In genomic region chr19:1987197-1988187, GRCh38 we compare ENCODE assay signal across 23 cellular contexts. TPM values are rescaled to one million over a fixed set of nuclear protein-coding genes. Genes with fewer than 3 reads are reported as not detected.
A peak's percentile ranks its signal among the peaks of the same experiment; 100 is the strongest.
DNase-seq lines count a peak whose midpoint lies in the region; ATAC-seq and TF ChIP-seq lines count a peak whose summit lies in the region.
"Had no signal": no experiment of that assay in that cellular context is flagged by ENCODE, and none has a peak within 500 bp of the region (broad histone marks: within the 10 kb centered on the region; RNA-seq: fewer than 3 reads in every experiment).

No MANE protein-coding gene starts in this region.

- POLR2A ChIA-PET in activated CD4-positive, alpha-beta T cell treated with anti-CD3 and anti-CD28 coated beads, Interleukin-2, amount 10 ng/mL, durations not matched to agents 7 days and 5 days (lab: Charles Lee) = no interaction called here
- POLR2A ChIA-PET in RWPE1 (lab: Yijun Ruan, JAX; ENCODE audit: low non-redundant PET) = no interaction called here

- peak overlapping the region; percentile 36 for H3K27ac Mint-ChIP-seq in activated CD4-positive, alpha-beta T cell treated with anti-CD3 and anti-CD28 coated beads, Interleukin-2, amount 10 ng/mL, durations not matched to agents 7 days and 5 days
- no peak overlapping the region for H3K27ac Mint-ChIP-seq in stimulated activated effector memory CD8-positive, alpha-beta T cell treated with anti-CD3 and anti-CD28 coated beads, Interleukin-12 subunit alpha, Interleukin-12 subunit beta, amount 100 ng/mL, for 72 hours
- H3K27ac Mint-ChIP-seq: activated CD8-positive, alpha-beta T cell treated with anti-CD3 and anti-CD28 coated beads for 36 hours; activated naive CD4-positive, alpha-beta T cell treated with anti-CD3 and anti-CD28 coated beads, Interleukin-2, amount 10 ng/mL, durations not matched to agents 7 days and 5 days had no signal

- H3K27me3 Mint-ChIP-seq in activated CD4-positive, alpha-beta T cell treated with anti-CD3 and anti-CD28 coated beads, Interleukin-2, amount 10 ng/mL, durations not matched to agents 7 days and 5 days = no peaks in the 10 kb centered on the region
- H3K27me3 Mint-ChIP-seq: activated CD8-positive, alpha-beta T cell treated with anti-CD3 and anti-CD28 coated beads for 36 hours; activated naive CD4-positive, alpha-beta T cell treated with anti-CD3 and anti-CD28 coated beads, Interleukin-2, amount 10 ng/mL, durations not matched to agents 7 days and 5 days had no signal

- peak overlapping the region; percentile 48 for H3K27ac ChIP-seq in RWPE1
- H3K27ac ChIP-seq: cardiac muscle cell, HL-60, stomach, transverse colon had no signal

- no peak overlapping the region for H3K4me3 ChIP-seq in fibroblast of mammary gland (ENCODE audit: control insufficient read depth, low read depth, low read length)
- H3K4me3 ChIP-seq: cardiac muscle cell, smooth muscle cell, stomach, transverse colon had no signal

- CTCF ChIA-PET in activated CD4-positive, alpha-beta T cell treated with anti-CD3 and anti-CD28 coated beads, Interleukin-2, amount 10 ng/mL, durations not matched to agents 7 days and 5 days (lab: Charles Lee) = interaction anchor here (0.6 kb wide), 1 partner anchor 235 kb away, joined by 3 read pairs; no protein-coding TSS in a partner anchor
- CTCF ChIA-PET in RWPE1 (lab: Yijun Ruan, JAX) = no interaction called here

- no peaks in the 10 kb centered on the region for H3K4me1 Mint-ChIP-seq in activated CD4-positive, alpha-beta T cell treated with anti-CD3 and anti-CD28 coated beads, Interleukin-2, amount 10 ng/mL, durations not matched to agents 7 days and 5 days
- peaks cover 5% of the 10 kb centered on the region for H3K4me1 Mint-ChIP-seq in stimulated activated effector memory CD8-positive, alpha-beta T cell treated with anti-CD3 and anti-CD28 coated beads, Interleukin-12 subunit alpha, Interleukin-12 subunit beta, amount 100 ng/mL, for 72 hours
- H3K4me1 Mint-ChIP-seq: activated naive CD4-positive, alpha-beta T cell treated with anti-CD3 and anti-CD28 coated beads, Interleukin-2, amount 10 ng/mL, durations not matched to agents 7 days and 5 days; WTC11 had no signal

- no peak overlapping the region for H3K4me3 Mint-ChIP-seq in activated CD4-positive, alpha-beta T cell treated with anti-CD3 and anti-CD28 coated beads, Interleukin-2, amount 10 ng/mL, durations not matched to agents 7 days and 5 days
- H3K4me3 Mint-ChIP-seq in stimulated activated effector memory CD8-positive, alpha-beta T cell treated with anti-CD3 and anti-CD28 coated beads, Interleukin-12 subunit alpha, Interleukin-12 subunit beta, amount 100 ng/mL, for 72 hours = no peak overlapping the region
- H3K4me3 Mint-ChIP-seq: activated CD8-positive, alpha-beta T cell treated with anti-CD3 and anti-CD28 coated beads for 36 hours; activated naive CD4-positive, alpha-beta T cell treated with anti-CD3 and anti-CD28 coated beads, Interleukin-2, amount 10 ng/mL, durations not matched to agents 7 days and 5 days; WTC11 had no signal

- no peak for DNase-seq in activated CD4-positive, alpha-beta T cell treated with anti-CD3 and anti-CD28 coated beads, Interleukin-2, amount 10 ng/mL, durations not matched to agents 7 days and 5 days
- no peak for DNase-seq in activated CD4-positive, alpha-beta T cell treated with anti-CD3 and anti-CD28 coated beads, Interleukin-2, amount 50 U/mL, for 4 hours
- DNase-seq in RWPE1 (ENCODE audit: low spot score) (no peak), fibroblast of mammary gland (ENCODE audit: low read depth) (peak; percentile 6), AG08396 (ENCODE audit: low spot score) (no peak)
- DNase-seq in stimulated activated effector memory CD8-positive, alpha-beta T cell treated with anti-CD3 and anti-CD28 coated beads, Interleukin-12 subunit alpha, Interleukin-12 subunit beta, amount 100 ng/mL, for 72 hours (ENCODE audit: low spot score in 2 of 2) = no peak
- DNase-seq: activated CD8-positive, alpha-beta T cell treated with anti-CD3 and anti-CD28 coated beads for 36 hours; activated naive CD4-positive, alpha-beta T cell treated with anti-CD3 and anti-CD28 coated beads, Interleukin-2, amount 10 ng/mL, durations not matched to agents 7 days and 5 days; activated T-cell treated with anti-CD3 and anti-CD28 coated beads for 4 hours; BE2C; DMS53; MM.1S; NCI-H146; NCI-H524; stimulated activated CD4-positive, alpha-beta T cell treated with anti-CD3 and anti-CD28 coated beads, Interleukin-2, amount 100 ng/mL, for 48 hours; stomach; transverse colon had no signal

- TF ChIP-seq CTCF in RWPE1 (conservative IDR thresholded peaks at IDR 0.05; ENCODE audit: low read depth) = no peak
- TF ChIP-seq CTCF in fibroblast of mammary gland (conservative IDR thresholded peaks at IDR 0.05; ENCODE audit: control insufficient read depth, insufficient read depth, low read depth, low read length) = no peak

- no peaks in the 10 kb centered on the region for H3K9me3 Mint-ChIP-seq in activated CD4-positive, alpha-beta T cell treated with anti-CD3 and anti-CD28 coated beads, Interleukin-2, amount 10 ng/mL, durations not matched to agents 7 days and 5 days
- no peaks in the 10 kb centered on the region for H3K9me3 Mint-ChIP-seq in stimulated activated effector memory CD8-positive, alpha-beta T cell treated with anti-CD3 and anti-CD28 coated beads, Interleukin-12 subunit alpha, Interleukin-12 subunit beta, amount 100 ng/mL, for 72 hours
- H3K9me3 Mint-ChIP-seq: activated CD8-positive, alpha-beta T cell treated with anti-CD3 and anti-CD28 coated beads for 36 hours; activated naive CD4-positive, alpha-beta T cell treated with anti-CD3 and anti-CD28 coated beads, Interleukin-2, amount 10 ng/mL, durations not matched to agents 7 days and 5 days; WTC11 had no signal

- peaks cover 15% of the 10 kb centered on the region for H3K36me3 Mint-ChIP-seq in activated CD4-positive, alpha-beta T cell treated with anti-CD3 and anti-CD28 coated beads, Interleukin-2, amount 10 ng/mL, durations not matched to agents 7 days and 5 days (ENCODE audit: low read depth)
- peaks cover 81% of the 10 kb centered on the region for H3K36me3 Mint-ChIP-seq in stimulated activated effector memory CD8-positive, alpha-beta T cell treated with anti-CD3 and anti-CD28 coated beads, Interleukin-12 subunit alpha, Interleukin-12 subunit beta, amount 100 ng/mL, for 72 hours

- peak; percentile 9 for ATAC-seq in stimulated activated effector memory CD8-positive, alpha-beta T cell treated with anti-CD3 and anti-CD28 coated beads, Interleukin-12 subunit alpha, Interleukin-12 subunit beta, amount 100 ng/mL, for 72 hours
- ATAC-seq in GM18519 (IDR thresholded peaks at IDR 0.05; ENCODE audit: low FRiP score, unreplicated experiment) (no peak), GM21529 (IDR thresholded peaks at IDR 0.05; ENCODE audit: unreplicated experiment) (no peak)
- ATAC-seq: activated CD8-positive, alpha-beta T cell treated with anti-CD3 and anti-CD28 coated beads for 36 hours; WTC11 had no signal

RNA-seq across cellular contexts. Expression of gene BTBD2, which starts 28.0 kb away (rescaled TPM):
- total RNA-seq in activated CD4-positive, alpha-beta T cell treated with anti-CD3 and anti-CD28 coated beads, Interleukin-2, amount 10 ng/mL, durations not matched to agents 7 days and 5 days = 10 to 100 TPM; 61.3 to 66.3 TPM

RNA-seq across cellular contexts. Expression of gene CSNK1G2, which starts 46.5 kb away (rescaled TPM):
- 100 to 1,000 TPM; 112 to 119 TPM for total RNA-seq in activated CD4-positive, alpha-beta T cell treated with anti-CD3 and anti-CD28 coated beads, Interleukin-2, amount 10 ng/mL, durations not matched to agents 7 days and 5 days
